In the genomic region with DNA sequence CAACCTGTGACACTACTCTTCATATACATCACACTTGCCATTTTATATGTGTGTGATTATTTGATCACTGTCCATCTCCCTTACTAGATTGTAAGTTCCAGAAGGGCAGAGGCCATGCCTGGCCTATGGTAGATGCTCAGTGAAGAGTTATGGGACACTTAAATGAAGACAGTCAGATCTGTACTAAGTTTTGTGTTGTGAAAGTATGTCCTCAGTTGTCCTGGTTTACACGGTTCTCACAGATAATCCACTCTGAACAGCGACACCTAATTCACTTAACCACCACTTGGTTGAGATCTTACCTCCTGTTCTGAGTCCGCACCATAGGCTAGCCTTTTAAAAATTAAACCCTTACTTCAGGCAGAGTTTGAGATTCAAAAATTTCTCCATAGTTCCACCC, we compare ENCODE assay signal across 26 cellular contexts.
A peak's percentile ranks its signal among the peaks of the same experiment; 100 is the strongest.
DNase-seq lines count a peak whose midpoint lies in the region; ATAC-seq and TF ChIP-seq lines count a peak whose summit lies in the region.
"Had no signal": no experiment of that assay in that cellular context is flagged by ENCODE, and none has a peak within 500 bp of the region (broad histone marks: within the 10 kb centered on the region; RNA-seq: fewer than 3 reads in every experiment).

No MANE protein-coding gene starts in this region.

- TF ChIP-seq EP300 in tibial nerve (IDR thresholded peaks at IDR 0.05) (no peak), stomach (IDR thresholded peaks at IDR 0.05) (no peak)

- 93 to 94% methylated on average over 3 of the region's 3 CpGs for WGBS in tibial nerve, 2 donors
- WGBS in stomach, 5 donors: 92 to 99% (median 97%) methylated on average over 3 of the region's 3 CpGs

- H3K9me3 ChIP-seq in tibial nerve: no peaks in the 10 kb centered on the region
- no peaks in the 10 kb centered on the region for H3K9me3 ChIP-seq in stomach
- H3K9me3 ChIP-seq: left ventricle myocardium inferior had no signal

- no peak for DNase-seq in tibial nerve (ENCODE audit: low spot score in 2 of 2)
- DNase-seq in activated CD4-positive, CD25-positive, alpha-beta regulatory T cell treated with anti-CD3 and anti-CD28 coated beads, Interleukin-2, amount 50 U/mL, for 72 hours: no peak
- DNase-seq in stomach: no peak
- DNase-seq: activated B cell treated with CpG ODN at 0.5 μM for 24 hours; activated naive CD4-positive, alpha-beta T cell; activated T-cell treated with anti-CD3 and anti-CD28 coated beads, Interleukin-2, amount 50 U/mL, for 72 hours; CD4-positive, alpha-beta T cell; central memory CD4-positive, alpha-beta T cell; glutamatergic neuron; left ventricle myocardium inferior; mesenchymal stem cell; NCI-H1092 treated with DMSO at 0.1 percent for 48 hours; NCI-H187; NCI-H524; nephron progenitor cell; PC-3; stimulated activated CD4-positive, alpha-beta T cell treated with anti-CD3 and anti-CD28 coated beads, Interleukin-4, amount 100 ng/mL, for 24 hours; T-cell; trophoblast cell had no signal

- intact Hi-C loops in stomach (cut with DNase I; ENCODE audit: low total_unique reads): no loop called here

- ATAC-seq in GM18498 (IDR thresholded peaks at IDR 0.05; ENCODE audit: unreplicated experiment) (peak; percentile 42), GM18909 (IDR thresholded peaks at IDR 0.05; ENCODE audit: poor library complexity, unreplicated experiment) (peak; percentile 38), HG02678 (IDR thresholded peaks at IDR 0.05; ENCODE audit: unreplicated experiment) (peak; percentile 24), HG03432 (IDR thresholded peaks at IDR 0.05; ENCODE audit: unreplicated experiment) (peak; percentile 25), HG02973 (IDR thresholded peaks at IDR 0.05; ENCODE audit: unreplicated experiment) (no peak)
- ATAC-seq: activated T-cell treated with anti-CD3 and anti-CD28 coated beads, Interleukin-2, amount 50 U/mL, for 72 hours; esophagus mucosa; HCT116; PC-3; T-cell had no signal

- no peak overlapping the region for H3K4me3 ChIP-seq in tibial nerve
- H3K4me3 ChIP-seq in stomach: no peak overlapping the region
- H3K4me3 ChIP-seq: left ventricle myocardium inferior had no signal

- TF ChIP-seq POLR2A in tibial nerve (IDR thresholded peaks at IDR 0.05): no peak
- no peak for TF ChIP-seq POLR2A in stomach (IDR thresholded peaks at IDR 0.05)

- H3K27ac ChIP-seq in tibial nerve: no peak overlapping the region
- H3K27ac ChIP-seq in stomach: no peak overlapping the region
- H3K27ac ChIP-seq: left ventricle myocardium inferior had no signal

- H3K4me1 ChIP-seq in tibial nerve: no peaks in the 10 kb centered on the region
- peaks cover 0 to 17% (median 6%) of the 10 kb centered on the region in 4 donors for H3K4me1 ChIP-seq in stomach

- H3K27me3 ChIP-seq in tibial nerve (no peaks in the 10 kb centered on the region), stomach (no peaks in the 10 kb centered on the region)

- H3K36me3 ChIP-seq in tibial nerve (no peaks in the 10 kb centered on the region), stomach (no peaks in the 10 kb centered on the region)
- H3K36me3 ChIP-seq: left ventricle myocardium inferior had no signal

- no peak for TF ChIP-seq CTCF in tibial nerve (IDR thresholded peaks at IDR 0.05)
- TF ChIP-seq CTCF in stomach (IDR thresholded peaks at IDR 0.05): no peak
